ENCODE assay signal across 9 cellular contexts in the genomic region with DNA sequence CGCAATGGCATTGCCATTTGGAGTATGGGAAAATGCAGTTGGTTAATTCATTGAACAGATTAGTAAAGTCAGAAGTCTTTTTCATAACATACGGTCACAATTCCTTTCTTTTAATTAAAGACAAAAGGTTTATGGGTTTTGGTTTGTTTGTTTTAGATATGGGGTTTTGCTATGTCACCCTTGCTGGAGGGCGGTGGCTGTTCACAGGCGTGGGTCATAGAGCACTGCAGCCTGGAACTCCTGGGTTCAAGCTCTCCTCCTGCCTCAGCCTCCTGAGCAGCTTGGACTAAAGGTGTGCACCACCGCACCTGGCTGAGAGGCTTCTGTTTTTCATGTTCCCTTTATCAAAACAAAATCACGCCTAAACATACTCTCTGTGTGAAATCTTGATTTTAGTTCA.
"Had no signal": no experiment of that assay in that cellular context is flagged by ENCODE, and none has a peak within 500 bp of the region (broad histone marks: within the 10 kb centered on the region; RNA-seq: fewer than 3 reads in every experiment).

No MANE protein-coding gene starts in this region.

- H3K4me3 ChIP-seq: GM23248, HAP-1 had no signal

- H3K27ac ChIP-seq: GM23248 had no signal

- ATAC-seq: HCT116 had no signal

- H3K36me3 ChIP-seq: HAP-1 had no signal

- DNase-seq: GM23248, GOT3, H7, HFFc6, IMR-90, KBM-7 had no signal

- FAIRE-seq: HTR-8/SVneo had no signal

- H3K9me3 ChIP-seq: HAP-1 had no signal

- H2AFZ ChIP-seq: GM23248 had no signal

- H3K9ac ChIP-seq: GM23248 had no signal

- H3K4me1 ChIP-seq: HAP-1 had no signal
